ENCODE assay signal across 2 cellular contexts in the genomic region with DNA sequence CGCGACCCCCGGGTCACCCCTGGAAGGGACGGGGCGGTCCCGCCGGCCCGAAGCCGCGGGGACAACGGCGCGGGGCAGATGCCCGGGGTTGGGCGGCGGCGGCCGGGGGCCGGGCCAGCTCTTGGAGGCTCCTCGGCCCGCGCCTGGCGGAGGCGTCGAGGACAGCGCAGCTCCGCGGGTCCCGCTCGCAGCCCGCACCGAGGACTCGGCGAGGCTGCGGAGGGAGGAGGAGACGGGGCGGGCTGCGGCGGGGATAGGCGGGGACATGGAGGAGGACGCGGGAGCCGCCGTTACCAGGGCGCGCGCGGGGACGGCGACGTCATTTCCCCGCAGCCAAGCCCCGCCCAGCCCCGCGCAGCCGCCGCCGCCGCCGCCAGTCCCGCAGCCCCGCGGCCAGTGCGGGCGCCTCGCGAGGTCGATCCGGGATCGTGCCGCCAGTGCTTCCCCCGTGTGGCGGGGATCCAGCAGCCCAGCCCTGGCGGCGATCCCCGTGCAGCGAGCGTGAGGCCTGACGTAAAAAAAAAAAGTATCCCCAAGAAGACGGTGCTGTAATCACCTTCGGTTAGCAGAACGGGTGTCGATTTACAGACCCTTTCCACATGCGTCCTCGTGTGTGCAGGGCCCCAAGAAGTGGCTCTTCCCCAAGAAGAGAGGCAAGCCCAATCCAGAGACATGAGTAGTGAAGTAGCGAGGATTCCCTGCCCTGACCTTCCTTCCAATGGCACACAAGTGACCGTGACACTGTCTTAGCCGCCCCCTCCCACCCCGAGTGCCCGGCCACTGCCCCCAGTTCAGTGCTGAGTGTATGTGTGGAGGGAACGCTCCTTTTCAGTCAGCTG.
TF ChIP-seq lines count a peak whose summit lies in the region.

Gene FAM184A (minus strand): TSS at position 216 of the 839 bp plus-strand sequence. CDS start 365 bp downstream, outside the sequence.

TF ChIP-seq in GM12891, 5 proteins besides CTCF, POLR2A, EP300 and RAD21 (continued from another document):
- no peak for TF ChIP-seq PAX5 (IDR thresholded peaks at IDR 0.05; ENCODE audit: insufficient read depth, low read length, severe bottlenecking)

TF ChIP-seq in GM12878, 131 proteins besides CTCF, POLR2A, EP300 and RAD21 (continued from another document):
- TF ChIP-seq, protein P1, sequence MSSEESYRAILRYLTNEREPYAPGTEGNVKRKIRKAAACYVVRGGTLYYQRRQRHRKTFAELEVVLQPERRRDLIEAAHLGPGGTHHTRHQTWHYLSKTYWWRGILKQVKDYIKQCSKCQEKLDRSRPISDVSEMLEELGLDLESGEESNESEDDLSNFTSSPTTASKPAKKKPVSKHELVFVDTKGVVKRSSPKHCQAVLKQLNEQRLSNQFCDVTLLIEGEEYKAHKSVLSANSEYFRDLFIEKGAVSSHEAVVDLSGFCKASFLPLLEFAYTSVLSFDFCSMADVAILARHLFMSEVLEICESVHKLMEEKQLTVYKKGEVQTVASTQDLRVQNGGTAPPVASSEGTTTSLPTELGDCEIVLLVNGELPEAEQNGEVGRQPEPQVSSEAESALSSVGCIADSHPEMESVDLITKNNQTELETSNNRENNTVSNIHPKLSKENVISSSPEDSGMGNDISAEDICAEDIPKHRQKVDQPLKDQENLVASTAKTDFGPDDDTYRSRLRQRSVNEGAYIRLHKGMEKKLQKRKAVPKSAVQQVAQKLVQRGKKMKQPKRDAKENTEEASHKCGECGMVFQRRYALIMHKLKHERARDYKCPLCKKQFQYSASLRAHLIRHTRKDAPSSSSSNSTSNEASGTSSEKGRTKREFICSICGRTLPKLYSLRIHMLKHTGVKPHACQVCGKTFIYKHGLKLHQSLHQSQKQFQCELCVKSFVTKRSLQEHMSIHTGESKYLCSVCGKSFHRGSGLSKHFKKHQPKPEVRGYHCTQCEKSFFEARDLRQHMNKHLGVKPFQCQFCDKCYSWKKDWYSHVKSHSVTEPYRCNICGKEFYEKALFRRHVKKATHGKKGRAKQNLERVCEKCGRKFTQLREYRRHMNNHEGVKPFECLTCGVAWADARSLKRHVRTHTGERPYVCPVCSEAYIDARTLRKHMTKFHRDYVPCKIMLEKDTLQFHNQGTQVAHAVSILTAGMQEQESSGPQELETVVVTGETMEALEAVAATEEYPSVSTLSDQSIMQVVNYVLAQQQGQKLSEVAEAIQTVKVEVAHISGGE (CRISPR knock-in tag; IDR thresholded peaks at IDR 0.05): no peak
- TF ChIP-seq IKZF1 (conservative IDR thresholded peaks at IDR 0.05) (peak; percentile 30; the same call in 1 of the 2 replicates), MEF2B (IDR thresholded peaks at IDR 0.05; ENCODE audit: partially characterized antibody, poor library complexity, severe bottlenecking) (no peak), CBX5 (IDR thresholded peaks at IDR 0.05; ENCODE audit: low read depth) (no peak), PRDM15 (CRISPR knock-in tag; IDR thresholded peaks at IDR 0.05) (no peak), SUZ12 (IDR thresholded peaks at IDR 0.05; ENCODE audit: unreplicated experiment) (peak; percentile 64)
- TF ChIP-seq, protein P2, sequence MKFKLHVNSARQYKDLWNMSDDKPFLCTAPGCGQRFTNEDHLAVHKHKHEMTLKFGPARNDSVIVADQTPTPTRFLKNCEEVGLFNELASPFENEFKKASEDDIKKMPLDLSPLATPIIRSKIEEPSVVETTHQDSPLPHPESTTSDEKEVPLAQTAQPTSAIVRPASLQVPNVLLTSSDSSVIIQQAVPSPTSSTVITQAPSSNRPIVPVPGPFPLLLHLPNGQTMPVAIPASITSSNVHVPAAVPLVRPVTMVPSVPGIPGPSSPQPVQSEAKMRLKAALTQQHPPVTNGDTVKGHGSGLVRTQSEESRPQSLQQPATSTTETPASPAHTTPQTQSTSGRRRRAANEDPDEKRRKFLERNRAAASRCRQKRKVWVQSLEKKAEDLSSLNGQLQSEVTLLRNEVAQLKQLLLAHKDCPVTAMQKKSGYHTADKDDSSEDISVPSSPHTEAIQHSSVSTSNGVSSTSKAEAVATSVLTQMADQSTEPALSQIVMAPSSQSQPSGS (IDR thresholded peaks at IDR 0.05; ENCODE audit: low read length): no peak
- TF ChIP-seq, protein P3, sequence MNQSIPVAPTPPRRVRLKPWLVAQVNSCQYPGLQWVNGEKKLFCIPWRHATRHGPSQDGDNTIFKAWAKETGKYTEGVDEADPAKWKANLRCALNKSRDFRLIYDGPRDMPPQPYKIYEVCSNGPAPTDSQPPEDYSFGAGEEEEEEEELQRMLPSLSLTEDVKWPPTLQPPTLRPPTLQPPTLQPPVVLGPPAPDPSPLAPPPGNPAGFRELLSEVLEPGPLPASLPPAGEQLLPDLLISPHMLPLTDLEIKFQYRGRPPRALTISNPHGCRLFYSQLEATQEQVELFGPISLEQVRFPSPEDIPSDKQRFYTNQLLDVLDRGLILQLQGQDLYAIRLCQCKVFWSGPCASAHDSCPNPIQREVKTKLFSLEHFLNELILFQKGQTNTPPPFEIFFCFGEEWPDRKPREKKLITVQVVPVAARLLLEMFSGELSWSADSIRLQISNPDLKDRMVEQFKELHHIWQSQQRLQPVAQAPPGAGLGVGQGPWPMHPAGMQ (IDR thresholded peaks at IDR 0.05; ENCODE audit: borderline replicate concordance): no peak
TF ChIP-seq in GM12878: peak in this region for 3.
